2 cellular contexts compared by ENCODE assay signal in the genomic region with DNA sequence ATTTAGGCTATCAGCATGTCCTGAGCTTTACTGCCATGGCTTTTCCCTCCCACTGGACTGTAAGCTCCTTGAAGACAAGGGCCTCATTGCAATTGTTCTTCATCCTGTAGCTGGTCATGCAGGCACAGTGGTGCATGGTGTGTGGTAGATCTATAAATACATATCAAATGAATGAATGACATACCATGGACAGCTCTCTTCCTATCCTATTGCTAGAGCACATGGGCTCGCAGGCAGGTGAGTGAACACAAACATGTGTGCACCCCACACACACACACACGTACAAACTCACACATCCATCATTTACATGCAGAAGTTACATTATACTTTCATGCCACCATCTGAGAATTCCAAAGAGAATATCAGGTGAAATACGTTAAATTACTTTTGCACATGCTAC.
TF ChIP-seq lines count a peak whose summit lies in the region.

No MANE protein-coding gene starts in this region.

TF ChIP-seq in liver, 16 proteins besides CTCF, POLR2A, EP300 and RAD21 (continued from another document):
- TF ChIP-seq, protein P1, sequence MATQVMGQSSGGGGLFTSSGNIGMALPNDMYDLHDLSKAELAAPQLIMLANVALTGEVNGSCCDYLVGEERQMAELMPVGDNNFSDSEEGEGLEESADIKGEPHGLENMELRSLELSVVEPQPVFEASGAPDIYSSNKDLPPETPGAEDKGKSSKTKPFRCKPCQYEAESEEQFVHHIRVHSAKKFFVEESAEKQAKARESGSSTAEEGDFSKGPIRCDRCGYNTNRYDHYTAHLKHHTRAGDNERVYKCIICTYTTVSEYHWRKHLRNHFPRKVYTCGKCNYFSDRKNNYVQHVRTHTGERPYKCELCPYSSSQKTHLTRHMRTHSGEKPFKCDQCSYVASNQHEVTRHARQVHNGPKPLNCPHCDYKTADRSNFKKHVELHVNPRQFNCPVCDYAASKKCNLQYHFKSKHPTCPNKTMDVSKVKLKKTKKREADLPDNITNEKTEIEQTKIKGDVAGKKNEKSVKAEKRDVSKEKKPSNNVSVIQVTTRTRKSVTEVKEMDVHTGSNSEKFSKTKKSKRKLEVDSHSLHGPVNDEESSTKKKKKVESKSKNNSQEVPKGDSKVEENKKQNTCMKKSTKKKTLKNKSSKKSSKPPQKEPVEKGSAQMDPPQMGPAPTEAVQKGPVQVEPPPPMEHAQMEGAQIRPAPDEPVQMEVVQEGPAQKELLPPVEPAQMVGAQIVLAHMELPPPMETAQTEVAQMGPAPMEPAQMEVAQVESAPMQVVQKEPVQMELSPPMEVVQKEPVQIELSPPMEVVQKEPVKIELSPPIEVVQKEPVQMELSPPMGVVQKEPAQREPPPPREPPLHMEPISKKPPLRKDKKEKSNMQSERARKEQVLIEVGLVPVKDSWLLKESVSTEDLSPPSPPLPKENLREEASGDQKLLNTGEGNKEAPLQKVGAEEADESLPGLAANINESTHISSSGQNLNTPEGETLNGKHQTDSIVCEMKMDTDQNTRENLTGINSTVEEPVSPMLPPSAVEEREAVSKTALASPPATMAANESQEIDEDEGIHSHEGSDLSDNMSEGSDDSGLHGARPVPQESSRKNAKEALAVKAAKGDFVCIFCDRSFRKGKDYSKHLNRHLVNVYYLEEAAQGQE (IDR thresholded peaks at IDR 0.05): peak; percentile 82
- no peak for TF ChIP-seq SP1 (IDR thresholded peaks at IDR 0.05)
- TF ChIP-seq NR2F2 (IDR thresholded peaks at IDR 0.05): no peak

TF ChIP-seq in HepG2, 621 proteins besides CTCF, POLR2A, EP300 and RAD21:
- TF ChIP-seq, protein P1 (IDR thresholded peaks at IDR 0.05; ENCODE audit: borderline replicate concordance in 1 of 2, low read depth in 1 of 2, low read length in 2 of 2): peak in 1 of 2 experiments; percentile 52; a peak in 2 of 4 replicates
- TF ChIP-seq ZFAT (CRISPR knock-in tag; conservative IDR thresholded peaks at IDR 0.05): no peak
